Comparison of ENCODE assay signal across 1 cellular context in genomic region chr11:1546536-1547466, GRCh38.
TF ChIP-seq lines count a peak whose summit lies in the region.

No MANE protein-coding gene starts in this region.

TF ChIP-seq in K562, 482 proteins besides CTCF, POLR2A, EP300 and RAD21 (continued from another document):
- peak; percentile 30 to 75 for TF ChIP-seq E2F6 (IDR thresholded peaks at IDR 0.05; ENCODE audit: borderline replicate concordance in 1 of 2, extremely low read depth in 1 of 2, insufficient read depth in 1 of 2, insufficient read length in 1 of 2, low read depth in 1 of 2, low read length in 1 of 2, poor library complexity in 1 of 2, severe bottlenecking in 1 of 2)
- peak; percentile 96 for TF ChIP-seq PRDM10 (IDR thresholded peaks at IDR 0.05; ENCODE audit: partially characterized antibody)
- 0 out of 2 replicates have a peak, but pooled peaks have one; percentile 26 for TF ChIP-seq SAFB (IDR thresholded peaks at IDR 0.05; ENCODE audit: borderline replicate concordance, low read depth, low read length)
- TF ChIP-seq JUND (IDR thresholded peaks at IDR 0.05; ENCODE audit: borderline replicate concordance, low read depth, low read length) = 0 out of 2 replicates have a peak, but pooled peaks have one; percentile 8
- TF ChIP-seq JUND (tag; IDR thresholded peaks at IDR 0.05; ENCODE audit: borderline replicate concordance, low read depth, low read length) = no peak
TF ChIP-seq in K562: peak in this region for 30.
